ENCODE assay signal across 8 cellular contexts in the genomic region with DNA sequence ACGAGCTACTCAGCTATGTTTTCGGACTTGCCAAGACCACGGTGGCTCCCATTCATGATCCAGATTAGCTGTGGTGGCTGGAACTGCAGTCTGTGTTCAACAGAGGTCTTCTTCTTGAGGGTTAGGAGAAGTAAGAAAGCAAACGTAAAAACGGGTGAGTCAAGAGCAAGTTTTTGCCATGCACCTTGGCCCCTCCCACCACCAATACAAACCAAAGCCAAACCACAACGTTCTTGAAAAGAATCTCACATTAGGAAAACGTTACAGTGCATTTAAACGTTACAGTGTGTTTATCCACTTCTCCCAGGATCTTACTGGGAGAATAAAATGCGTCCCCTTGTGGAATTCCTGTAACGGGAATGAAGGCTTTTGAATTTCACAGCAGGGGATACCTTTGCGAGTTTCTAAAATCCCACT. TPM values are rescaled to one million over a fixed set of nuclear protein-coding genes. Genes with fewer than 3 reads are reported as not detected.
DNase-seq lines count a peak whose midpoint lies in the region; ATAC-seq, FAIRE-seq and TF ChIP-seq lines count a peak whose summit lies in the region.

No MANE protein-coding gene starts in this region.

- TF ChIP-seq CTCF in RWPE1 (conservative IDR thresholded peaks at IDR 0.05; ENCODE audit: low read depth) (peak; percentile 16; the same call in 1 of the 2 replicates), smooth muscle cell (IDR thresholded peaks at IDR 0.05; ENCODE audit: borderline replicate concordance, insufficient read depth, poor library complexity, severe bottlenecking) (no peak)

- H3K79me2 ChIP-seq in smooth muscle cell (ENCODE audit: low read depth), result peaks cover 18% of the 10 kb centered on the region

- no peaks in the 10 kb centered on the region for H3K36me3 ChIP-seq in smooth muscle cell (ENCODE audit: low read depth)

- H3K9ac ChIP-seq in smooth muscle cell (ENCODE audit: low read depth), result peak overlapping the region; percentile 96

- H3K27ac ChIP-seq in RWPE1 (peak overlapping the region; percentile 83), smooth muscle cell (ENCODE audit: low read depth) (peak overlapping the region; percentile 96)

- 12% methylated on average over 11 of the region's 11 CpGs for WGBS in smooth muscle cell (ENCODE audit: low lambda C conversion rate)

- POLR2A ChIA-PET in RWPE1 (lab: Yijun Ruan, JAX; ENCODE audit: low non-redundant PET), result interaction anchor here (0.6 kb wide), 1 partner anchor 342 kb away, joined by 5 read pairs; no protein-coding TSS in a partner anchor

- peak; percentile 63 for FAIRE-seq in GM18507 (lab: Jason Lieb, UNC)

- peak overlapping the region; percentile 95 for H2AFZ ChIP-seq in smooth muscle cell (ENCODE audit: low read depth)

- H3F3A ChIP-seq in smooth muscle cell (ENCODE audit: low read depth), result peaks cover 9% of the 10 kb centered on the region

- DNase-seq in GM18507 (ENCODE audit: extremely low spot score, insufficient read length, low read depth), result no peak
- DNase-seq in RWPE1 (ENCODE audit: low spot score), result no peak
- peak; percentile 67 for DNase-seq in activated naive CD4-positive, alpha-beta T cell treated with anti-CD3 and anti-CD28 coated beads, Interleukin-2, amount 50 U/mL, for 16 hours
- DNase-seq in hepatic stellate cell (ENCODE audit: low spot score), result peak; percentile 32
- DNase-seq in smooth muscle cell (lab: John Stamatoyannopoulos, UW; ENCODE audit: unreplicated experiment), result no peak
- DNase-seq in NCI-H146 (lab: John Stamatoyannopoulos, UW), result no peak
- DNase-seq in NCI-H2107 (lab: John Stamatoyannopoulos, UW), result no peak

- H3K4me3 ChIP-seq in smooth muscle cell, result peak overlapping the region; percentile 94

- peaks cover 10% of the 10 kb centered on the region for H3K4me1 ChIP-seq in smooth muscle cell (ENCODE audit: low read depth)

- H3K27me3 ChIP-seq in smooth muscle cell (ENCODE audit: low read depth), result no peaks in the 10 kb centered on the region

- CTCF ChIA-PET in RWPE1 (lab: Yijun Ruan, JAX), result interaction anchor here (1.1 kb wide), 1 partner anchor 8 kb away, joined by 3 read pairs; no protein-coding TSS in a partner anchor

- ATAC-seq in HG03139 (IDR thresholded peaks at IDR 0.05; ENCODE audit: unreplicated experiment), result no peak

- no peaks in the 10 kb centered on the region for H3K9me3 ChIP-seq in smooth muscle cell (replicated peaks; ENCODE audit: low read depth)

- H3K4me2 ChIP-seq in smooth muscle cell, result peak overlapping the region; percentile 99

- no peaks in the 10 kb centered on the region for H4K20me1 ChIP-seq in smooth muscle cell (ENCODE audit: low read depth)

RNA-seq across cellular contexts. Expression of gene FBXO48, which starts 0.7 kb away (rescaled TPM):
- 0.81 and 1.5 TPM in 2 replicates for total RNA-seq in smooth muscle cell
- polyA plus RNA-seq in smooth muscle cell, result 0.42 and 0.61 TPM in 2 replicates

RNA-seq across cellular contexts. Expression of gene APLF, which starts 1.0 kb away (rescaled TPM):
- 8.0 and 9.2 TPM in 2 replicates for total RNA-seq in smooth muscle cell
- 2.6 and 3.4 TPM in 2 replicates for polyA plus RNA-seq in smooth muscle cell

Comparison
In these comparisons a context has a peak if more than half of its experiments do, and no peak if none do; other contexts are left out.
1. DNase-seq: peak in activated naive CD4-positive, alpha-beta T cell treated with anti-CD3 and anti-CD28 coated beads, Interleukin-2, amount 50 U/mL, for 16 hours (single experiment) and hepatic stellate cell (single experiment); none in GM18507 (single experiment), RWPE1 (single experiment), smooth muscle cell (single experiment), NCI-H146 (single experiment) and NCI-H2107 (single experiment).